In genomic region chr7:70047891-70048448, GRCh38 we compare ENCODE assay signal across 24 cellular contexts.
"Had no signal": no experiment of that assay in that cellular context is flagged by ENCODE, and none has a peak within 500 bp of the region (broad histone marks: within the 10 kb centered on the region; RNA-seq: fewer than 3 reads in every experiment).

No MANE protein-coding gene starts in this region.

- H3K27ac ChIP-seq: breast epithelium, epithelial cell of prostate, heart left ventricle, left ventricle myocardium inferior, neutrophil, pancreas, psoas muscle, right atrium auricular region, upper lobe of left lung had no signal

- H3K36me3 ChIP-seq: breast epithelium, heart left ventricle, left ventricle myocardium inferior, neutrophil, pancreas, right atrium auricular region, upper lobe of left lung had no signal

- H3K4me1 Mint-ChIP-seq: activated naive CD8-positive, alpha-beta T cell treated with anti-CD3 and anti-CD28 coated beads for 36 hours had no signal

- FAIRE-seq: pancreas had no signal

- H3K9me3 Mint-ChIP-seq: activated naive CD8-positive, alpha-beta T cell treated with anti-CD3 and anti-CD28 coated beads for 36 hours; mesothelial cell of epicardium; nephron; T-helper 1 cell treated with Interleukin-12 subunit alpha and Interleukin-12 subunit beta and Interleukin-4 antibody, amounts not matched to agents 30 μg/mL and 1 μg/mL, for 36 hours; WTC11 had no signal

- H3K36me3 Mint-ChIP-seq: activated naive CD8-positive, alpha-beta T cell treated with anti-CD3 and anti-CD28 coated beads for 36 hours; mesothelial cell of epicardium; WTC11 had no signal

- H3K4me3 Mint-ChIP-seq: activated naive CD8-positive, alpha-beta T cell treated with anti-CD3 and anti-CD28 coated beads for 36 hours; mesothelial cell of epicardium; nephron; T-helper 1 cell treated with Interleukin-12 subunit alpha and Interleukin-12 subunit beta and Interleukin-4 antibody, amounts not matched to agents 30 μg/mL and 1 μg/mL, for 36 hours; WTC11 had no signal

- H3K4me1 ChIP-seq: breast epithelium, pancreas had no signal

- H3K27ac Mint-ChIP-seq: activated naive CD8-positive, alpha-beta T cell treated with anti-CD3 and anti-CD28 coated beads for 36 hours; mesothelial cell of epicardium; nephron; T-helper 1 cell treated with Interleukin-12 subunit alpha and Interleukin-12 subunit beta and Interleukin-4 antibody, amounts not matched to agents 30 μg/mL and 1 μg/mL, for 36 hours; WTC11 had no signal

- ATAC-seq: pancreas; psoas muscle; stimulated activated naive CD8-positive, alpha-beta T cell treated with anti-CD3 and anti-CD28 coated beads, Interleukin-15, Interleukin-2, amounts not matched to agents 100 U/mL and 50 U/mL, for 24 hours; WTC11 had no signal

- H3K9me3 ChIP-seq: breast epithelium, heart left ventricle, left ventricle myocardium inferior, neutrophil, pancreas, psoas muscle, right atrium auricular region, upper lobe of left lung had no signal

- H3K27me3 ChIP-seq: breast epithelium, heart left ventricle, neutrophil, pancreas, right atrium auricular region, upper lobe of left lung had no signal

- DNase-seq: activated CD4-positive, alpha-beta T cell treated with anti-CD3 and anti-CD28 coated beads, Interleukin-2, amount 50 U/mL, for 4 hours; activated naive CD4-positive, alpha-beta T cell treated with Interleukin-2 at 50 U/mL for 16 hours; activated naive CD8-positive, alpha-beta T cell treated with anti-CD3 and anti-CD28 coated beads for 36 hours; activated T-cell treated with anti-CD3 and anti-CD28 coated beads, Interleukin-2, amount 50 U/mL, for 48 hours; amniotic stem cell; cerebellar nuclear complex; cortex of kidney; heart left ventricle; left ventricle myocardium inferior; mammary epithelial cell; pancreas; psoas muscle; stimulated activated CD4-positive, alpha-beta T cell treated with anti-CD3 and anti-CD28 coated beads, Interleukin-4, amount 100 ng/mL, for 24 hours; stimulated activated naive CD8-positive, alpha-beta T cell treated with anti-CD3 and anti-CD28 coated beads, Interleukin-15, Interleukin-2, amounts not matched to agents 100 U/mL and 50 U/mL, for 24 hours; T1000; upper lobe of left lung had no signal

- H3K4me3 ChIP-seq: breast epithelium, heart left ventricle, left ventricle myocardium inferior, pancreas, psoas muscle, right atrium auricular region, upper lobe of left lung had no signal

- H3K27me3 Mint-ChIP-seq: activated naive CD8-positive, alpha-beta T cell treated with anti-CD3 and anti-CD28 coated beads for 36 hours had no signal
